10 cellular contexts compared by ENCODE assay signal in the genomic region with DNA sequence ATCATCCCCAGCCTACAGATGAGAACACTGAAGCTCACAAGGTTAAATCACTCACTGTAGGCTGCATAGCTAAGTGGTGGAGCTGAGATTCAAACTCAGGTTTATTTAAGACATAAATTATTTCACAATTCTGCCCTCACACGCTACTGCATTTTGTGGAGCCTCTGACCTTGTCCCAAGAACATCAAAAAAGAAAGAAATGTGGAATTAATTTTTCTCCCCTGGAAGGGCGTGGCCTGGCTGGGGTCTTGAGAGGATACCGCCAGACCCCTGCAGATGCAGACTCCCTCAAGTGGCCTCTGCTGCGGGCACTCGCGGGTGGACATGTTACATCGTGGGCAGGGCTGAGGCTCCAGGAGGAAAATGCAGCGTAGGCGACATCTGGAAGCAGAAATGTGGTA. TPM values are rescaled to one million over a fixed set of nuclear protein-coding genes. Genes with fewer than 3 reads are reported as not detected.
DNase-seq lines count a peak whose midpoint lies in the region; TF ChIP-seq lines count a peak whose summit lies in the region.
"Had no signal": no experiment of that assay in that cellular context is flagged by ENCODE, and none has a peak within 500 bp of the region (broad histone marks: within the 10 kb centered on the region; RNA-seq: fewer than 3 reads in every experiment).

No MANE protein-coding gene starts in this region.

- DNase-seq in DMS79 treated with DMSO at 0.1 percent for 48 hours (lab: John Stamatoyannopoulos, UW): peak; percentile 43
- DNase-seq in DMS79 (lab: John Stamatoyannopoulos, UW): no peak
- DNase-seq in ascending aorta (ENCODE audit: low spot score in 2 of 2): peak in 1 of 2 donors; percentile 85
- DNase-seq in left kidney (ENCODE audit: low read depth, low spot score): peak; percentile 29
- DNase-seq in suprapubic skin (ENCODE audit: low spot score in 2 of 2): no peak
- DNase-seq in NCI-H2196 (lab: John Stamatoyannopoulos, UW; ENCODE audit: unreplicated experiment): no peak
- no peak for DNase-seq in stimulated activated naive CD4-positive, alpha-beta T cell treated with Interleukin-2 at 50 U/mL for 16 hours (lab: John Stamatoyannopoulos, UW)
- no peak for DNase-seq in dermis blood vessel endothelial cell

- H3K4me3 ChIP-seq in ascending aorta (peak overlapping the region; percentile 16 to 37), suprapubic skin (peak overlapping the region; percentile 26)
- H3K4me3 ChIP-seq: GM12878 had no signal

- TF ChIP-seq CTCF in ascending aorta (IDR thresholded peaks at IDR 0.05) (no peak), suprapubic skin (IDR thresholded peaks at IDR 0.05) (no peak)

- no peak for TF ChIP-seq EP300 in suprapubic skin (IDR thresholded peaks at IDR 0.05)

- H3K27ac ChIP-seq in ascending aorta: peak overlapping the region; percentile 91 to 94
- peak overlapping the region; percentile 92 for H3K27ac ChIP-seq in suprapubic skin
- H3K27ac ChIP-seq: 22Rv1 had no signal

- H3K36me3 ChIP-seq in ascending aorta (no peaks in the 10 kb centered on the region), suprapubic skin (no peaks in the 10 kb centered on the region)

- 27% methylated on average over 9 of the region's 9 CpGs for WGBS in suprapubic skin

- H3K27me3 ChIP-seq in ascending aorta (no peaks in the 10 kb centered on the region), suprapubic skin (no peaks in the 10 kb centered on the region)

- H3K4me1 ChIP-seq in ascending aorta: peaks cover 52 to 94% of the 10 kb centered on the region in 2 donors
- H3K4me1 ChIP-seq in suprapubic skin: peaks cover 82% of the 10 kb centered on the region

- intact Hi-C loops in ascending aorta (cut with DNase I): no loop called here

- TF ChIP-seq POLR2A in suprapubic skin (IDR thresholded peaks at IDR 0.05): no peak

- H3K9me3 ChIP-seq in ascending aorta (no peaks in the 10 kb centered on the region), suprapubic skin (no peaks in the 10 kb centered on the region)

RNA-seq across cellular contexts. Expression of a gene that starts 40.6 kb away (rescaled TPM):
- total RNA-seq in ascending aorta: 383 TPM
- total RNA-seq in suprapubic skin: 10 to 100 TPM; 19.6 to 36.0 (median 26.2) TPM
- total RNA-seq in dermis blood vessel endothelial cell: 89.2 and 90.5 TPM in 2 replicates

Comparison
In these comparisons a context has a peak if more than half of its experiments do, and no peak if none do; other contexts are left out.
1. DNase-seq: peak in DMS79 treated with DMSO at 0.1 percent for 48 hours (single experiment) and left kidney (single experiment); none in DMS79 (single experiment), suprapubic skin (0 of 2), NCI-H2196 (single experiment), stimulated activated naive CD4-positive, alpha-beta T cell treated with Interleukin-2 at 50 U/mL for 16 hours (single experiment) and dermis blood vessel endothelial cell (single experiment).